Comparison of ENCODE assay signal across 1 cellular context in the genomic region with DNA sequence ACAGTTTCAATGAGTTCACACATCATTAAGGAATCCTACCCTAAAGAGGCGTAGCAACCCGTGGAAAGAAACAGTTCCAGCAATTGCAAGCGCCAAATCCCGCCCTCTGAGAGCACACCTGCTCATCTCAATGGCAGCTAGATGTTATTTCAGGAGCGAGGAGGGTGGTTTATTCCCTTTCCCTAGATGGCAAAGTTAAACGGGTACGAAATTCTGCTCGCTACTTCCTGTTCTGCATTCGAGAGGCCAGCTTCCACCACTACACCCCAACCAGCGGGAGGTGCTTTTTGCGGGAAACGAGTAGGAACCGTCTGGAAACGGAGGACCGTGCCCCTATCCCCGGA.
TF ChIP-seq lines count a peak whose summit lies in the region.

No MANE protein-coding gene starts in this region.

TF ChIP-seq in H1, 55 proteins besides CTCF, POLR2A, EP300 and RAD21:
- TF ChIP-seq SIN3A (conservative IDR thresholded peaks at IDR 0.05 in 1 of 2, IDR thresholded peaks at IDR 0.05 in 1 of 2; ENCODE audit: low read depth in 1 of 2, low read length in 2 of 2), result 0 out of 4 replicates have a peak, but pooled peaks of 1 of the 2 experiments have one; percentile 35
- no peak for TF ChIP-seq POU5F1 (IDR thresholded peaks at IDR 0.05; ENCODE audit: low read depth, low read length)
